ENCODE assay signal across 4 cellular contexts in the genomic region with DNA sequence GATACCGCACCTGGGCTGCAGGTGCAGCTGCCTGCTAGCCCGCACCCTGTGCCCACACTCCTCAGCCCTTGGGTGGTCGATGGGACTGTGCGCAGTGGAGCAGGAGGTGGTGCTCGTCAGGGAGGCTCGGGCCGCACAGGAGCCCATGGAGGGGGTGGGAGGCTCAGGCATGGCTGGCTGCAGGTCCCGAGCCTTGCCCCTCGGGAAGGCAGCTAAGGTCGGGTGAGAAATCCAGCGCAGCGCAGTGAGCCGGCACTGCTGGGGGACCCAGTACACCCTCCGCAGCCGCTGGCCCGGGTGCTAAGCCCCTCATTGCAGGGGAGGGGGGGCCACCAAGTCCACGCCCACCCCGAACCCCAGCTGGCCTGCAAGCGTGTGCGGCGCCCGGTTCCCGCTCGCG. TPM values are rescaled to one million over a fixed set of nuclear protein-coding genes. Genes with fewer than 3 reads are reported as not detected.
"Had no signal": no experiment of that assay in that cellular context is flagged by ENCODE, and none has a peak within 500 bp of the region (broad histone marks: within the 10 kb centered on the region; RNA-seq: fewer than 3 reads in every experiment).

No MANE protein-coding gene starts in this region.

RNA-seq across cellular contexts. Expression of a gene that starts 20.4 kb away (rescaled TPM):
- total RNA-seq: LHCN-M2, M059J, MCF 10A, NCI-H460 had no signal

RNA-seq across cellular contexts. Expression of a gene that starts 25.2 kb away (rescaled TPM):
- total RNA-seq: LHCN-M2, M059J, MCF 10A, NCI-H460 had no signal

RNA-seq across cellular contexts. Expression of a gene that starts 42.8 kb away (rescaled TPM):
- total RNA-seq: LHCN-M2, M059J, MCF 10A, NCI-H460 had no signal

RNA-seq across cellular contexts. Expression of a gene that starts 51.9 kb away (rescaled TPM):
- total RNA-seq: LHCN-M2, M059J, MCF 10A, NCI-H460 had no signal
